11 cellular contexts compared by ENCODE assay signal in the genomic region with DNA sequence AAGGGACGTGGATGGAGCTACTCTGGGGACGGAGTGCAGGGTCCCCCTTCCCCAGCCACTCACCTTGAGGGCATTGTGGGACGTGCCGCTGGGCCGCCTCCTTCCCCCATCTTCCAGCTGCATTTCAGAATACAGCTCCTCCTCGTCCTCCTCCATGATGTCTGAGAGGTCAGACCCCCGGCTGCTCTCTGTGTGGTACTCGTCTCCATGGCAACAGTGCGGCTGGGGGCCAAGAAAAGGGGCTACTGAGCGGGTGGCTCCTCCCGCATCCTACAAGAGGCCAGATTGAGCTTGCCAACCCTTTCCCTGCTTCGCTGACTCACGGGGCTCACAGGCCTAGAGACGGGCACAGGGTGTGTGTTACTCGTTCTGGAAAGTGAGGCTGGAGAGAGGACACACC.
"Had no signal": no experiment of that assay in that cellular context is flagged by ENCODE, and none has a peak within 500 bp of the region (broad histone marks: within the 10 kb centered on the region; RNA-seq: fewer than 3 reads in every experiment).

No MANE protein-coding gene starts in this region.

- H3K9me3 Mint-ChIP-seq: activated naive CD8-positive, alpha-beta T cell treated with anti-CD3 and anti-CD28 coated beads for 36 hours; activated T-cell treated with anti-CD3 and anti-CD28 coated beads, Interleukin-2, amount 50 U/mL, for 72 hours; dendritic cell treated with granulocyte-macrophage colony-stimulating factor and Interleukin-4, amounts not matched to agents 40 ng/mL and 50 ng/mL, for 4 days; effector memory CD8-positive, alpha-beta T cell; T-helper 2 cell treated with Interferon-gamma antibody and Interleukin-4, amounts not matched to agents 5 μg/mL and 100 μg/mL, for 36 hours had no signal

- ATAC-seq: activated CD4-positive, CD25-positive, alpha-beta regulatory T cell treated with anti-CD3 and anti-CD28 coated beads, Interleukin-2, amount 50 U/mL, for 24 hours; activated T-cell treated with anti-CD3 and anti-CD28 coated beads, Interleukin-2, amount 50 U/mL, for 72 hours; effector memory CD8-positive, alpha-beta T cell had no signal

- H3K27ac Mint-ChIP-seq: activated naive CD8-positive, alpha-beta T cell treated with anti-CD3 and anti-CD28 coated beads for 36 hours; activated T-cell treated with anti-CD3 and anti-CD28 coated beads, Interleukin-2, amount 50 U/mL, for 72 hours; dendritic cell treated with granulocyte-macrophage colony-stimulating factor and Interleukin-4, amounts not matched to agents 40 ng/mL and 50 ng/mL, for 4 days; effector memory CD8-positive, alpha-beta T cell; T-helper 2 cell treated with Interferon-gamma antibody and Interleukin-4, amounts not matched to agents 5 μg/mL and 100 μg/mL, for 36 hours had no signal

- H3K27me3 ChIP-seq: brain microvascular endothelial cell had no signal

- H3K4me1 Mint-ChIP-seq: activated naive CD8-positive, alpha-beta T cell treated with anti-CD3 and anti-CD28 coated beads for 36 hours had no signal

- DNase-seq: activated CD4-positive, alpha-beta T cell treated with anti-CD3 and anti-CD28 coated beads, Interleukin-2, amount 50 U/mL, for 48 hours; activated gamma-delta T cell treated with Interleukin-2 at 50 U/mL for 16 hours; activated naive CD8-positive, alpha-beta T cell treated with anti-CD3 and anti-CD28 coated beads for 36 hours; activated T-cell treated with anti-CD3 and anti-CD28 coated beads, Interleukin-2, amount 50 U/mL, for 72 hours; brain microvascular endothelial cell; effector memory CD8-positive, alpha-beta T cell; kidney; stimulated activated CD4-positive, alpha-beta T cell treated with anti-CD3 and anti-CD28 coated beads, Interleukin-4, amount 100 ng/mL, for 4 hours had no signal

- H3K36me3 ChIP-seq: brain microvascular endothelial cell had no signal

- H3K27ac ChIP-seq: brain microvascular endothelial cell had no signal

- H3K27me3 Mint-ChIP-seq: activated naive CD8-positive, alpha-beta T cell treated with anti-CD3 and anti-CD28 coated beads for 36 hours; dendritic cell treated with granulocyte-macrophage colony-stimulating factor and Interleukin-4, amounts not matched to agents 40 ng/mL and 50 ng/mL, for 4 days had no signal

- H3K4me3 Mint-ChIP-seq: activated naive CD8-positive, alpha-beta T cell treated with anti-CD3 and anti-CD28 coated beads for 36 hours; activated T-cell treated with anti-CD3 and anti-CD28 coated beads, Interleukin-2, amount 50 U/mL, for 72 hours; dendritic cell treated with granulocyte-macrophage colony-stimulating factor and Interleukin-4, amounts not matched to agents 40 ng/mL and 50 ng/mL, for 4 days; effector memory CD8-positive, alpha-beta T cell; T-helper 2 cell treated with Interferon-gamma antibody and Interleukin-4, amounts not matched to agents 5 μg/mL and 100 μg/mL, for 36 hours had no signal

- H3K36me3 Mint-ChIP-seq: activated naive CD8-positive, alpha-beta T cell treated with anti-CD3 and anti-CD28 coated beads for 36 hours had no signal
